ENCODE assay signal across 1 cellular context in the genomic region with DNA sequence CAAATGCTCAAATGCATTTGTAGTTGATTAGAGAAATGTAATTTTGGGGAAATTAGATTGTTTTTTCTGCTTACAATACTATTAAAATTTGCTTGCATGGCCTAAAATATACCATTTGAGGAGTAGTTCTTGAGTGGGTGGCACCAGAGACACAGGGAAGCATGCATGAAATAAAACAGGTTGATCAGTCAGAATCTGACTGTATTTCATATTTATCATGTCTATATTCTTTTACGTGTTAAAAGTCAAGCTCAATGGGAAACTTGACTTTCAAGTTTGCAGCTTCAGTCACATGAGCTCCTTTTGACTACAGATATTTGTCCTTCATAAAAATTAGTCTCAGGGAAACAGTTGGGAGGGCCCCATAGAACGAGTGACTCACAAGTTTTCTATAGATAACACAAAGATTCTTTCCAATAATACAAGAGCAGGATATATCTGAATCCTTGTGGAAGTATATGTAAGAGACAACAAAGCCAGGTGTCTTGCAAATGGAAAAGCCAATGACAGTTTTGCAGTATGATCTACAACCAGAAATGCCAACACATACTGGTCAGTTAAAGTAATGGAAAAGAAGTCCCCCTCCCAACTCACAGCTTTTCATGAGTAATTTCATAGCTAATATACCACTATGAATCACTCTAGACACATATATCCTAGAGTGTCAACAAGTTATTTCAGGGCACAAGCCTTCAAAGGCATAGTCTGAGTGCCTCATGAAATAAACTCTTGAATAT.
A peak's percentile ranks its signal among the peaks of the same experiment; 100 is the strongest.
TF ChIP-seq lines count a peak whose summit lies in the region.

No MANE protein-coding gene starts in this region.

TF ChIP-seq in GM12878, 131 proteins besides CTCF, POLR2A, EP300 and RAD21 (continues in another document):
- TF ChIP-seq, protein P1, sequence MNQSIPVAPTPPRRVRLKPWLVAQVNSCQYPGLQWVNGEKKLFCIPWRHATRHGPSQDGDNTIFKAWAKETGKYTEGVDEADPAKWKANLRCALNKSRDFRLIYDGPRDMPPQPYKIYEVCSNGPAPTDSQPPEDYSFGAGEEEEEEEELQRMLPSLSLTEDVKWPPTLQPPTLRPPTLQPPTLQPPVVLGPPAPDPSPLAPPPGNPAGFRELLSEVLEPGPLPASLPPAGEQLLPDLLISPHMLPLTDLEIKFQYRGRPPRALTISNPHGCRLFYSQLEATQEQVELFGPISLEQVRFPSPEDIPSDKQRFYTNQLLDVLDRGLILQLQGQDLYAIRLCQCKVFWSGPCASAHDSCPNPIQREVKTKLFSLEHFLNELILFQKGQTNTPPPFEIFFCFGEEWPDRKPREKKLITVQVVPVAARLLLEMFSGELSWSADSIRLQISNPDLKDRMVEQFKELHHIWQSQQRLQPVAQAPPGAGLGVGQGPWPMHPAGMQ (IDR thresholded peaks at IDR 0.05; ENCODE audit: borderline replicate concordance) = no peak
- peak; percentile 63; the same call in 1 of the 2 replicates for TF ChIP-seq TCF7 (IDR thresholded peaks at IDR 0.05; ENCODE audit: borderline replicate concordance)
- no peak for TF ChIP-seq POU2F2 (IDR thresholded peaks at IDR 0.05; ENCODE audit: borderline replicate concordance, low read depth, low read length)
- no peak for TF ChIP-seq CBX3 (IDR thresholded peaks at IDR 0.05; ENCODE audit: borderline replicate concordance, low read depth)
- TF ChIP-seq ZNF274 (IDR thresholded peaks at IDR 0.05; ENCODE audit: insufficient read depth, insufficient read length) = no peak
- no peak for TF ChIP-seq FOXK2 (IDR thresholded peaks at IDR 0.05)
- TF ChIP-seq, protein P2, sequence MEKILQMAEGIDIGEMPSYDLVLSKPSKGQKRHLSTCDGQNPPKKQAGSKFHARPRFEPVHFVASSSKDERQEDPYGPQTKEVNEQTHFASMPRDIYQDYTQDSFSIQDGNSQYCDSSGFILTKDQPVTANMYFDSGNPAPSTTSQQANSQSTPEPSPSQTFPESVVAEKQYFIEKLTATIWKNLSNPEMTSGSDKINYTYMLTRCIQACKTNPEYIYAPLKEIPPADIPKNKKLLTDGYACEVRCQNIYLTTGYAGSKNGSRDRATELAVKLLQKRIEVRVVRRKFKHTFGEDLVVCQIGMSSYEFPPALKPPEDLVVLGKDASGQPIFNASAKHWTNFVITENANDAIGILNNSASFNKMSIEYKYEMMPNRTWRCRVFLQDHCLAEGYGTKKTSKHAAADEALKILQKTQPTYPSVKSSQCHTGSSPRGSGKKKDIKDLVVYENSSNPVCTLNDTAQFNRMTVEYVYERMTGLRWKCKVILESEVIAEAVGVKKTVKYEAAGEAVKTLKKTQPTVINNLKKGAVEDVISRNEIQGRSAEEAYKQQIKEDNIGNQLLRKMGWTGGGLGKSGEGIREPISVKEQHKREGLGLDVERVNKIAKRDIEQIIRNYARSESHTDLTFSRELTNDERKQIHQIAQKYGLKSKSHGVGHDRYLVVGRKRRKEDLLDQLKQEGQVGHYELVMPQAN (conservative IDR thresholded peaks at IDR 0.05) = no peak
- TF ChIP-seq, protein P3, sequence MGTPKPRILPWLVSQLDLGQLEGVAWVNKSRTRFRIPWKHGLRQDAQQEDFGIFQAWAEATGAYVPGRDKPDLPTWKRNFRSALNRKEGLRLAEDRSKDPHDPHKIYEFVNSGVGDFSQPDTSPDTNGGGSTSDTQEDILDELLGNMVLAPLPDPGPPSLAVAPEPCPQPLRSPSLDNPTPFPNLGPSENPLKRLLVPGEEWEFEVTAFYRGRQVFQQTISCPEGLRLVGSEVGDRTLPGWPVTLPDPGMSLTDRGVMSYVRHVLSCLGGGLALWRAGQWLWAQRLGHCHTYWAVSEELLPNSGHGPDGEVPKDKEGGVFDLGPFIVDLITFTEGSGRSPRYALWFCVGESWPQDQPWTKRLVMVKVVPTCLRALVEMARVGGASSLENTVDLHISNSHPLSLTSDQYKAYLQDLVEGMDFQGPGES (IDR thresholded peaks at IDR 0.05) = no peak
- TF ChIP-seq, protein P4, sequence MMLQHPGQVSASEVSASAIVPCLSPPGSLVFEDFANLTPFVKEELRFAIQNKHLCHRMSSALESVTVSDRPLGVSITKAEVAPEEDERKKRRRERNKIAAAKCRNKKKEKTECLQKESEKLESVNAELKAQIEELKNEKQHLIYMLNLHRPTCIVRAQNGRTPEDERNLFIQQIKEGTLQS (IDR thresholded peaks at IDR 0.05; ENCODE audit: borderline replicate concordance, extremely low read depth, low read depth, low read length) = no peak
- TF ChIP-seq TAF1 (IDR thresholded peaks at IDR 0.05; ENCODE audit: borderline replicate concordance, low read depth, low read length) = no peak
- TF ChIP-seq, protein P5, sequence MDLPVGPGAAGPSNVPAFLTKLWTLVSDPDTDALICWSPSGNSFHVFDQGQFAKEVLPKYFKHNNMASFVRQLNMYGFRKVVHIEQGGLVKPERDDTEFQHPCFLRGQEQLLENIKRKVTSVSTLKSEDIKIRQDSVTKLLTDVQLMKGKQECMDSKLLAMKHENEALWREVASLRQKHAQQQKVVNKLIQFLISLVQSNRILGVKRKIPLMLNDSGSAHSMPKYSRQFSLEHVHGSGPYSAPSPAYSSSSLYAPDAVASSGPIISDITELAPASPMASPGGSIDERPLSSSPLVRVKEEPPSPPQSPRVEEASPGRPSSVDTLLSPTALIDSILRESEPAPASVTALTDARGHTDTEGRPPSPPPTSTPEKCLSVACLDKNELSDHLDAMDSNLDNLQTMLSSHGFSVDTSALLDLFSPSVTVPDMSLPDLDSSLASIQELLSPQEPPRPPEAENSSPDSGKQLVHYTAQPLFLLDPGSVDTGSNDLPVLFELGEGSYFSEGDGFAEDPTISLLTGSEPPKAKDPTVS (IDR thresholded peaks at IDR 0.05; ENCODE audit: low read depth, low read length) = no peak
- no peak for TF ChIP-seq MXI1 (IDR thresholded peaks at IDR 0.05; ENCODE audit: low read depth, low read length)
- no peak for TF ChIP-seq ZZZ3 (IDR thresholded peaks at IDR 0.05; ENCODE audit: control insufficient read depth, insufficient read length, low read depth)
- no peak for TF ChIP-seq TCF12 (IDR thresholded peaks at IDR 0.05; ENCODE audit: low read depth, low read length)
- peak; percentile 49 to 51; a peak in 3 of 4 replicates for TF ChIP-seq IKZF2 (IDR thresholded peaks at IDR 0.05)
- TF ChIP-seq IKZF1 (conservative IDR thresholded peaks at IDR 0.05) = peak; percentile 58; the same call in 1 of the 2 replicates
- peak; percentile 82 for TF ChIP-seq JUNB (IDR thresholded peaks at IDR 0.05)
- TF ChIP-seq CHD1 (IDR thresholded peaks at IDR 0.05; ENCODE audit: low read depth, low read length) = no peak
- no peak for TF ChIP-seq MTA3 (IDR thresholded peaks at IDR 0.05; ENCODE audit: borderline replicate concordance, low read length)
- no peak for TF ChIP-seq KAT2A (conservative IDR thresholded peaks at IDR 0.05; ENCODE audit: control insufficient read depth, low read depth, low read length)
- TF ChIP-seq NRF1 (conservative IDR thresholded peaks at IDR 0.05; ENCODE audit: low read depth, low read length) = no peak
- TF ChIP-seq SREBF2 (IDR thresholded peaks at IDR 0.05; ENCODE audit: low read length) = no peak
- TF ChIP-seq, protein P6, sequence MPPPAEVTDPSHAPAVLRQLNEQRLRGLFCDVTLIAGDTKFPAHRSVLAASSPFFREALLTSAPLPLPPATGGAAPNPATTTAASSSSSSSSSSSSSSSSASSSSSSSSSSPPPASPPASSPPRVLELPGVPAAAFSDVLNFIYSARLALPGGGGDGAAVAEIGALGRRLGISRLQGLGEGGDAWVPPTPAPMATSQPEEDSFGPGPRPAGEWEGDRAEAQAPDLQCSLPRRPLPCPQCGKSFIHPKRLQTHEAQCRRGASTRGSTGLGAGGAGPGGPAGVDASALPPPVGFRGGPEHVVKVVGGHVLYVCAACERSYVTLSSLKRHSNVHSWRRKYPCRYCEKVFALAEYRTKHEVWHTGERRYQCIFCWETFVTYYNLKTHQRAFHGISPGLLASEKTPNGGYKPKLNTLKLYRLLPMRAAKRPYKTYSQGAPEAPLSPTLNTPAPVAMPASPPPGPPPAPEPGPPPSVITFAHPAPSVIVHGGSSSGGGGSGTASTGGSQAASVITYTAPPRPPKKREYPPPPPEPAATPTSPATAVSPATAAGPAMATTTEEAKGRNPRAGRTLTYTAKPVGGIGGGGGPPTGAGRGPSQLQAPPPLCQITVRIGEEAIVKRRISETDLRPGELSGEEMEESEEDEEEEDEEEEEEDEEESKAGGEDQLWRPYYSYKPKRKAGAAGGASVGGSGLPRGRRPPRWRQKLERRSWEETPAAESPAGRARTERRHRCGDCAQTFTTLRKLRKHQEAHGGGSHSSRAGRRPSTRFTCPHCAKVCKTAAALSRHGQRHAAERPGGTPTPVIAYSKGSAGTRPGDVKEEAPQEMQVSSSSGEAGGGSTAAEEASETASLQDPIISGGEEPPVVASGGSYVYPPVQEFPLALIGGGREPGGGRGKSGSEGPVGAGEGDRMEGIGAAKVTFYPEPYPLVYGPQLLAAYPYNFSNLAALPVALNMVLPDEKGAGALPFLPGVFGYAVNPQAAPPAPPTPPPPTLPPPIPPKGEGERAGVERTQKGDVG (CRISPR knock-in tag; IDR thresholded peaks at IDR 0.05) = no peak
- TF ChIP-seq SMAD5 (IDR thresholded peaks at IDR 0.05; ENCODE audit: low read depth) = no peak
- TF ChIP-seq CHD2 (IDR thresholded peaks at IDR 0.05; ENCODE audit: borderline replicate concordance, low read depth, low read length) = no peak
- no peak for TF ChIP-seq FOS (IDR thresholded peaks at IDR 0.05; ENCODE audit: borderline replicate concordance, extremely low read depth, insufficient read length)
- no peak for TF ChIP-seq FOXM1 (IDR thresholded peaks at IDR 0.05; ENCODE audit: low read depth, low read length)
- no peak for TF ChIP-seq NR2F1 (conservative IDR thresholded peaks at IDR 0.05)
- 0 out of 2 replicates have a peak, but pooled peaks have one; percentile 23 for TF ChIP-seq GATAD2B (conservative IDR thresholded peaks at IDR 0.05; ENCODE audit: low read depth)
- no peak for TF ChIP-seq BACH1 (IDR thresholded peaks at IDR 0.05; ENCODE audit: borderline replicate concordance)
- TF ChIP-seq SPI1 (IDR thresholded peaks at IDR 0.05; ENCODE audit: borderline replicate concordance, insufficient read depth, low read depth, low read length) = no peak
- TF ChIP-seq ZNF384 (IDR thresholded peaks at IDR 0.05; ENCODE audit: borderline replicate concordance, low read depth, low read length) = no peak
- no peak for TF ChIP-seq RCOR1 (conservative IDR thresholded peaks at IDR 0.05; ENCODE audit: low read depth, low read length)
- TF ChIP-seq, protein P7, sequence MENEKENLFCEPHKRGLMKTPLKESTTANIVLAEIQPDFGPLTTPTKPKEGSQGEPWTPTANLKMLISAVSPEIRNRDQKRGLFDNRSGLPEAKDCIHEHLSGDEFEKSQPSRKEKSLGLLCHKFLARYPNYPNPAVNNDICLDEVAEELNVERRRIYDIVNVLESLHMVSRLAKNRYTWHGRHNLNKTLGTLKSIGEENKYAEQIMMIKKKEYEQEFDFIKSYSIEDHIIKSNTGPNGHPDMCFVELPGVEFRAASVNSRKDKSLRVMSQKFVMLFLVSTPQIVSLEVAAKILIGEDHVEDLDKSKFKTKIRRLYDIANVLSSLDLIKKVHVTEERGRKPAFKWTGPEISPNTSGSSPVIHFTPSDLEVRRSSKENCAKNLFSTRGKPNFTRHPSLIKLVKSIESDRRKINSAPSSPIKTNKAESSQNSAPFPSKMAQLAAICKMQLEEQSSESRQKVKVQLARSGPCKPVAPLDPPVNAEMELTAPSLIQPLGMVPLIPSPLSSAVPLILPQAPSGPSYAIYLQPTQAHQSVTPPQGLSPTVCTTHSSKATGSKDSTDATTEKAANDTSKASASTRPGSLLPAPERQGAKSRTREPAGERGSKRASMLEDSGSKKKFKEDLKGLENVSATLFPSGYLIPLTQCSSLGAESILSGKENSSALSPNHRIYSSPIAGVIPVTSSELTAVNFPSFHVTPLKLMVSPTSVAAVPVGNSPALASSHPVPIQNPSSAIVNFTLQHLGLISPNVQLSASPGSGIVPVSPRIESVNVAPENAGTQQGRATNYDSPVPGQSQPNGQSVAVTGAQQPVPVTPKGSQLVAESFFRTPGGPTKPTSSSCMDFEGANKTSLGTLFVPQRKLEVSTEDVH (IDR thresholded peaks at IDR 0.05; ENCODE audit: low read depth, partially characterized antibody) = no peak
- TF ChIP-seq, protein P8, sequence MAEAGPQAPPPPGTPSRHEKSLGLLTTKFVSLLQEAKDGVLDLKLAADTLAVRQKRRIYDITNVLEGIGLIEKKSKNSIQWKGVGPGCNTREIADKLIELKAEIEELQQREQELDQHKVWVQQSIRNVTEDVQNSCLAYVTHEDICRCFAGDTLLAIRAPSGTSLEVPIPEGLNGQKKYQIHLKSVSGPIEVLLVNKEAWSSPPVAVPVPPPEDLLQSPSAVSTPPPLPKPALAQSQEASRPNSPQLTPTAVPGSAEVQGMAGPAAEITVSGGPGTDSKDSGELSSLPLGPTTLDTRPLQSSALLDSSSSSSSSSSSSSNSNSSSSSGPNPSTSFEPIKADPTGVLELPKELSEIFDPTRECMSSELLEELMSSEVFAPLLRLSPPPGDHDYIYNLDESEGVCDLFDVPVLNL (IDR thresholded peaks at IDR 0.05; ENCODE audit: low read depth, low read length) = no peak
- no peak for TF ChIP-seq MEF2B (IDR thresholded peaks at IDR 0.05; ENCODE audit: partially characterized antibody, poor library complexity, severe bottlenecking)
- TF ChIP-seq TBL1XR1 (IDR thresholded peaks at IDR 0.05; ENCODE audit: low read depth, low read length) = no peak
- TF ChIP-seq POLR2AphosphoS5 (IDR thresholded peaks at IDR 0.05; ENCODE audit: low read length) = no peak
- TF ChIP-seq MTA2 (IDR thresholded peaks at IDR 0.05; ENCODE audit: low read depth) = peak; percentile 34; the same call in 1 of the 2 replicates
- TF ChIP-seq CEBPB (IDR thresholded peaks at IDR 0.05; ENCODE audit: borderline replicate concordance in 1 of 2, low read depth in 2 of 2, low read length in 2 of 2) = no peak
- no peak for TF ChIP-seq HCFC1 (IDR thresholded peaks at IDR 0.05; ENCODE audit: low read length)
- no peak for TF ChIP-seq BMI1 (IDR thresholded peaks at IDR 0.05; ENCODE audit: borderline replicate concordance)
- no peak for TF ChIP-seq PML (IDR thresholded peaks at IDR 0.05; ENCODE audit: low read length)
- TF ChIP-seq DPF2 (IDR thresholded peaks at IDR 0.05) = peak; percentile 28; the same call in 1 of the 2 replicates
- TF ChIP-seq ATF7 (IDR thresholded peaks at IDR 0.05; ENCODE audit: low read depth) = no peak; the same call in 1 of the 2 replicates
- TF ChIP-seq NBN (IDR thresholded peaks at IDR 0.05) = no peak
- TF ChIP-seq RFX5 (IDR thresholded peaks at IDR 0.05; ENCODE audit: low read depth, low read length) = no peak
- TF ChIP-seq, protein P9, sequence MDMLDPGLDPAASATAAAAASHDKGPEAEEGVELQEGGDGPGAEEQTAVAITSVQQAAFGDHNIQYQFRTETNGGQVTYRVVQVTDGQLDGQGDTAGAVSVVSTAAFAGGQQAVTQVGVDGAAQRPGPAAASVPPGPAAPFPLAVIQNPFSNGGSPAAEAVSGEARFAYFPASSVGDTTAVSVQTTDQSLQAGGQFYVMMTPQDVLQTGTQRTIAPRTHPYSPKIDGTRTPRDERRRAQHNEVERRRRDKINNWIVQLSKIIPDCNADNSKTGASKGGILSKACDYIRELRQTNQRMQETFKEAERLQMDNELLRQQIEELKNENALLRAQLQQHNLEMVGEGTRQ (IDR thresholded peaks at IDR 0.05; ENCODE audit: borderline replicate concordance, low read depth, low read length) = no peak
- TF ChIP-seq SP1 (IDR thresholded peaks at IDR 0.05; ENCODE audit: low read depth, low read length) = no peak
- no peak for TF ChIP-seq HDAC2 (IDR thresholded peaks at IDR 0.05)
- no peak for TF ChIP-seq TCF3 (IDR thresholded peaks at IDR 0.05; ENCODE audit: borderline replicate concordance, insufficient read depth, low read depth, low read length)
- TF ChIP-seq EZH2 (IDR thresholded peaks at IDR 0.05; ENCODE audit: borderline replicate concordance, control insufficient read depth, low read depth, low read length) = no peak
- no peak for TF ChIP-seq RELA (IDR thresholded peaks at IDR 0.05; ENCODE audit: borderline replicate concordance, partially characterized antibody)
- TF ChIP-seq EED (IDR thresholded peaks at IDR 0.05; ENCODE audit: low read depth) = 0 out of 2 replicates have a peak, but pooled peaks have one; percentile 36
